ENCODE assay signal across 29 cellular contexts in the genomic region with DNA sequence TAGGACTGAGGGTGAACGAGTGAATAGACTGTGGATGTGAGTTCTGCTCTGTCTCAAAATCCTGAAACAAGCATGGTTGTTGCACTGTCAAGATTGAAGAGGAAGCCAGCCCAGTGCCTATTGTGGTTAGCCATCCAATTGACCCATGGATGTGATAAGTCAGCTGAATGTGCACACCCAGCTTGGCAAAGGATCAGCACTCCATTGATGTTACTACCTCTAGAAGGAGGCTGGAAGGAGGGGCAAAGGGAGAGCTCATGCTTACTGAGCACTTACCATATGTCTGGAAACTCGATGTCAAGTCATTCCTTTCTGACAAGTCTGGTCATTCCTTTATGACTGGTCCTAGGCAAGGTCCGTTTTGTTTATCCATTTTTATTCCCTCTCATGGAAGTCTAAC. TPM values are rescaled to one million over a fixed set of nuclear protein-coding genes. Genes with fewer than 3 reads are reported as not detected.
"Had no signal": no experiment of that assay in that cellular context is flagged by ENCODE, and none has a peak within 500 bp of the region (broad histone marks: within the 10 kb centered on the region; RNA-seq: fewer than 3 reads in every experiment).

No MANE protein-coding gene starts in this region.

- DNase-seq: colonic mucosa; dermis blood vessel endothelial cell; esophagus squamous epithelium; foreskin keratinocyte; kidney; left cardiac atrium; left ventricle myocardium superior; naive thymus-derived CD8-positive, alpha-beta T cell; psoas muscle; retina; spleen; stimulated activated CD4-positive, alpha-beta T cell treated with anti-CD3 and anti-CD28 coated beads, Interleukin-15, amount 100 ng/mL, for 24 hours; stimulated activated CD4-positive, alpha-beta T cell treated with anti-CD3 and anti-CD28 coated beads, Interleukin-1b, Interleukin-23, amount 100 ng/mL, for 48 hours; stimulated activated CD4-positive, alpha-beta T cell treated with anti-CD3 and anti-CD28 coated beads, Interleukin-4, amount 100 ng/mL, for 24 hours; stimulated activated naive B cell treated with anti-CD40 and anti-IgM and Interleukin-4, amounts not matched to agents 10 μg/mL and 1 μg/mL and 100 μg/mL, for 72 hours; stimulated activated naive CD8-positive, alpha-beta T cell treated with anti-CD3 and anti-CD28 coated beads, Interleukin-15, amount 100 ng/mL, for 72 hours; testis; upper lobe of right lung had no signal

- FAIRE-seq: kidney had no signal

- H2AFZ ChIP-seq: hepatocyte had no signal

- H3K4me1 ChIP-seq: colonic mucosa, foreskin keratinocyte, psoas muscle, upper lobe of right lung had no signal

- H3K27ac ChIP-seq: colonic mucosa, esophagus squamous epithelium, foreskin keratinocyte, hepatocyte, neutrophil, psoas muscle, spleen, testis, tibial nerve, upper lobe of right lung had no signal

- H3K4me2 ChIP-seq: hepatocyte had no signal

- H3K27me3 ChIP-seq: testis had no signal

- H3K4me3 ChIP-seq: colonic mucosa, esophagus squamous epithelium, hepatocyte, psoas muscle, spleen, testis, tibial nerve, upper lobe of right lung had no signal

- ATAC-seq: left cardiac atrium; left ventricle myocardium superior; naive thymus-derived CD8-positive, alpha-beta T cell; psoas muscle; sciatic nerve; stimulated activated naive B cell treated with anti-CD40 and anti-IgM and Interleukin-4, amounts not matched to agents 10 μg/mL and 1 μg/mL and 100 μg/mL, for 72 hours; stimulated activated naive CD8-positive, alpha-beta T cell treated with anti-CD3 and anti-CD28 coated beads, Interleukin-15, amount 100 ng/mL, for 72 hours; upper lobe of right lung had no signal

- H3K36me3 ChIP-seq: colonic mucosa, esophagus squamous epithelium, neutrophil, spleen, tibial nerve, upper lobe of right lung had no signal

- H3K79me2 ChIP-seq: hepatocyte had no signal

- H3K9me3 ChIP-seq: colonic mucosa, esophagus squamous epithelium, neutrophil, psoas muscle, spleen, testis, tibial nerve, upper lobe of right lung had no signal

RNA-seq across cellular contexts. Expression of gene TMEM114, which starts 4.4 kb away (rescaled TPM):
- total RNA-seq: colonic mucosa; dermis blood vessel endothelial cell; epithelial cell of proximal tubule; esophagus squamous epithelium; foreskin keratinocyte; hepatocyte; kidney; left cardiac atrium; left ventricle myocardium superior; lung microvascular endothelial cell; mesenteric fat pad; mononuclear cell; naive thymus-derived CD8-positive, alpha-beta T cell; osteoblast; psoas muscle; sciatic nerve; skeletal muscle tissue; spleen; subcutaneous adipose tissue; testis; tibial nerve; upper lobe of right lung had no signal
- polyA plus RNA-seq: foreskin keratinocyte; hepatocyte; naive thymus-derived CD8-positive, alpha-beta T cell; psoas muscle; spleen had no signal
